Comparison of ENCODE assay signal across 27 cellular contexts in the genomic region with DNA sequence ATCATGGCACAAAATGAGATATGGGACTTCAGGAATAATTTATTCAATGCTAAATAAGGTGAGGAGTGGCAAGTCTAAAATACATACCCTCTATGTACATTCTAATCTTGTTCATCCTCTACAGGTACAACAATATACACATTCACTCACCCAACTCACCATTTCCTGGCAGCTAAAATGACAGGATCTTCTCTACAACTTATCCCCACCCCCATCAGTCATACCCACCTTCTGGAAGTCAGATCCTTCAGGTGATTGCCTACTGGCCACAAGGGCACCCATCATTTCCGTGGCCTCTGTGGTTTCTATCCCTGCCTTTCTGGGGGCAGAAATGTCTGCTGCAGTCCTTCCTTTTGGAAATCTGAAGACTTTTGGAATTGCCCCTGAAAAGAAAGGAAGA. TPM values are rescaled to one million over a fixed set of nuclear protein-coding genes. Genes with fewer than 3 reads are reported as not detected.
A peak's percentile ranks its signal among the peaks of the same experiment; 100 is the strongest.
DNase-seq lines count a peak whose midpoint lies in the region; ATAC-seq, FAIRE-seq and TF ChIP-seq lines count a peak whose summit lies in the region.
"Had no signal": no experiment of that assay in that cellular context is flagged by ENCODE, and none has a peak within 500 bp of the region (broad histone marks: within the 10 kb centered on the region; RNA-seq: fewer than 3 reads in every experiment).

No MANE protein-coding gene starts in this region.

- no CpG with 5 or more reads among the region's 1 CpG for WGBS in trophoblast cell (ENCODE audit: extremely low coverage, insufficient coverage, insufficient read length)

- H3K36me3 ChIP-seq in trophoblast cell (ENCODE audit: control insufficient read depth in 1 of 2, insufficient read depth in 2 of 2, low read length in 2 of 2), result peaks cover 0 to 1% of the 10 kb centered on the region in 2 experiments

- peaks cover 2% of the 10 kb centered on the region for H3K36me3 Mint-ChIP-seq in activated CD4-positive, alpha-beta memory T cell treated with anti-CD3 and anti-CD28 coated beads for 36 hours
- H3K36me3 Mint-ChIP-seq in activated CD4-positive, alpha-beta memory T cell treated with anti-CD3 and anti-CD28 coated beads, Interleukin-2, amount 10 ng/mL, durations not matched to agents 7 days and 5 days (ENCODE audit: low read depth), result no peaks in the 10 kb centered on the region
- H3K36me3 Mint-ChIP-seq in T-cell, result peaks cover 17% of the 10 kb centered on the region

- no peak overlapping the region for H2BK12ac ChIP-seq in trophoblast cell (ENCODE audit: low read length)

- DNase-seq in activated CD4-positive, alpha-beta memory T cell treated with anti-CD3 and anti-CD28 coated beads for 36 hours, result peak; percentile 18
- no peak for DNase-seq in activated CD4-positive, alpha-beta memory T cell treated with anti-CD3 and anti-CD28 coated beads, Interleukin-2, amount 10 ng/mL, durations not matched to agents 7 days and 5 days
- DNase-seq in GM12891 (ENCODE audit: insufficient read length, low spot score) (no peak), T-cell (no peak), trophoblast cell (no peak), SKM-1 treated with dmso at 0.1 percent for 144 hours (lab: John Stamatoyannopoulos, UW; ENCODE audit: unreplicated experiment) (no peak), NCI-H1694 (lab: John Stamatoyannopoulos, UW) (no peak)
- DNase-seq: 8988T, Caco-2, DMS 273 treated with DMSO at 0.1 percent for 48 hours, DMS79 treated with DMSO at 0.1 percent for 48 hours, GOT3, HCEC 1CT, NCI-H1105 treated with DMSO at 0.1 percent for 48 hours, NCI-H1694 treated with DMSO at 0.1 percent for 48 hours, NCI-H2081 treated with DMSO at 0.1 percent for 48 hours, NCI-H446 treated with DMSO at 0.1 percent for 48 hours, NCI-H526 treated with DMSO at 0.1 percent for 48 hours, PC-3, Right ventricle myocardium superior had no signal

- H3K79me2 ChIP-seq in trophoblast cell (ENCODE audit: control insufficient read depth, insufficient read depth, low read length, poor library complexity), result no peaks in the 10 kb centered on the region

- TF ChIP-seq POLR2A in GM12891 (IDR thresholded peaks at IDR 0.05; ENCODE audit: low read depth, low read length), result no peak

- no peaks in the 10 kb centered on the region for H3K9me3 Mint-ChIP-seq in activated CD4-positive, alpha-beta memory T cell treated with anti-CD3 and anti-CD28 coated beads for 36 hours
- H3K9me3 Mint-ChIP-seq in activated CD4-positive, alpha-beta memory T cell treated with anti-CD3 and anti-CD28 coated beads, Interleukin-2, amount 10 ng/mL, durations not matched to agents 7 days and 5 days, result no peaks in the 10 kb centered on the region
- no peaks in the 10 kb centered on the region for H3K9me3 Mint-ChIP-seq in T-cell
- H3K9me3 Mint-ChIP-seq: IgD-negative memory B cell had no signal

- no peaks in the 10 kb centered on the region for H3K27me3 Mint-ChIP-seq in activated CD4-positive, alpha-beta memory T cell treated with anti-CD3 and anti-CD28 coated beads for 36 hours
- H3K27me3 Mint-ChIP-seq in activated CD4-positive, alpha-beta memory T cell treated with anti-CD3 and anti-CD28 coated beads, Interleukin-2, amount 10 ng/mL, durations not matched to agents 7 days and 5 days, result no peaks in the 10 kb centered on the region
- H3K27me3 Mint-ChIP-seq in T-cell, result no peaks in the 10 kb centered on the region
- H3K27me3 Mint-ChIP-seq: IgD-negative memory B cell had no signal

- H2BK5ac ChIP-seq in trophoblast cell (ENCODE audit: low read depth, low read length, poor library complexity), result no peak overlapping the region

- no peak overlapping the region for H2BK120ac ChIP-seq in trophoblast cell (ENCODE audit: insufficient read depth, low read length, poor library complexity)

- intact Hi-C loops in activated CD4-positive, alpha-beta memory T cell treated with anti-CD3 and anti-CD28 coated beads for 36 hours (cut with micrococcal nuclease), result no loop called here

- H4K8ac ChIP-seq in trophoblast cell (ENCODE audit: low read depth, low read length), result peak overlapping the region; percentile 19

- no peaks in the 10 kb centered on the region for H3K27me3 ChIP-seq in trophoblast cell (ENCODE audit: insufficient read depth, low read length)

- no peak overlapping the region for H3K14ac ChIP-seq in trophoblast cell (ENCODE audit: low read length)

- H3K4me1 ChIP-seq in trophoblast cell (ENCODE audit: control insufficient read depth in 1 of 2, insufficient read depth in 2 of 2, low read length in 2 of 2), result peaks cover 4 to 8% of the 10 kb centered on the region in 2 experiments

- H3K23ac ChIP-seq in trophoblast cell (ENCODE audit: low read length), result no peak overlapping the region

- H3K4ac ChIP-seq in trophoblast cell (ENCODE audit: low read depth, low read length), result no peak overlapping the region

- peaks cover 14% of the 10 kb centered on the region for H3K4me1 Mint-ChIP-seq in activated CD4-positive, alpha-beta memory T cell treated with anti-CD3 and anti-CD28 coated beads for 36 hours (ENCODE audit: low read depth)
- peaks cover 11% of the 10 kb centered on the region for H3K4me1 Mint-ChIP-seq in activated CD4-positive, alpha-beta memory T cell treated with anti-CD3 and anti-CD28 coated beads, Interleukin-2, amount 10 ng/mL, durations not matched to agents 7 days and 5 days
- peaks cover 18 to 22% (median 21%) of the 10 kb centered on the region in 3 donors for H3K4me1 Mint-ChIP-seq in T-cell

- no peak overlapping the region for H4K12ac ChIP-seq in trophoblast cell (ENCODE audit: low read depth, low read length)

- no peak overlapping the region for H3K4me3 ChIP-seq in trophoblast cell (ENCODE audit: low read depth, low read length)
- H3K4me3 ChIP-seq: GM12878 had no signal

- H4K91ac ChIP-seq in trophoblast cell (ENCODE audit: low read depth, low read length), result no peak overlapping the region

- no peak overlapping the region for H3K9ac ChIP-seq in trophoblast cell (ENCODE audit: low read length)

- H3K79me1 ChIP-seq in trophoblast cell (ENCODE audit: low read length), result peaks cover 2% of the 10 kb centered on the region

- no peak overlapping the region for H2AK5ac ChIP-seq in trophoblast cell (ENCODE audit: low read length)

- H3K9me3 ChIP-seq in trophoblast cell (ENCODE audit: insufficient read depth, low read depth, low read length), result no peaks in the 10 kb centered on the region
- H3K9me3 ChIP-seq: Caco-2 had no signal

- POLR2A ChIA-PET in activated CD4-positive, alpha-beta memory T cell treated with anti-CD3 and anti-CD28 coated beads for 36 hours (lab: Charles Lee), result interaction anchor here (0.6 kb wide), 1 partner anchor 330 kb away, joined by 3 read pairs; no protein-coding TSS in a partner anchor
- POLR2A ChIA-PET in activated CD4-positive, alpha-beta memory T cell treated with anti-CD3 and anti-CD28 coated beads, Interleukin-2, amount 10 ng/mL, durations not matched to agents 7 days and 5 days (lab: Charles Lee), result no interaction called here
- POLR2A ChIA-PET in T-cell (lab: Charles Lee), result no interaction called here

- no peak overlapping the region for H3K27ac ChIP-seq in trophoblast cell (ENCODE audit: low read depth, low read length)
- H3K27ac ChIP-seq: C4-2B had no signal

- H2AFZ ChIP-seq in trophoblast cell (ENCODE audit: insufficient read depth, low read length, poor library complexity), result no peak overlapping the region

- no peak overlapping the region for H3K4me2 ChIP-seq in trophoblast cell (ENCODE audit: low read length)

- ATAC-seq in T-cell (replicated peaks in 1 of 4) (peak in 1 of 4 experiments; percentile 50), HG03342 (IDR thresholded peaks at IDR 0.05; ENCODE audit: unreplicated experiment) (no peak)
- ATAC-seq: GM12878, PC-3 had no signal

- no peak overlapping the region for H3K4me3 Mint-ChIP-seq in activated CD4-positive, alpha-beta memory T cell treated with anti-CD3 and anti-CD28 coated beads for 36 hours
- H3K4me3 Mint-ChIP-seq in activated CD4-positive, alpha-beta memory T cell treated with anti-CD3 and anti-CD28 coated beads, Interleukin-2, amount 10 ng/mL, durations not matched to agents 7 days and 5 days, result no peak overlapping the region
- peak overlapping the region in 1 of 3 donors; percentile 0 for H3K4me3 Mint-ChIP-seq in T-cell
- H3K4me3 Mint-ChIP-seq: IgD-negative memory B cell had no signal

- no peak overlapping the region for H3K18ac ChIP-seq in trophoblast cell (ENCODE audit: low read length)

- CTCF ChIA-PET in activated CD4-positive, alpha-beta memory T cell treated with anti-CD3 and anti-CD28 coated beads for 36 hours (lab: Charles Lee), result no interaction called here
- CTCF ChIA-PET in activated CD4-positive, alpha-beta memory T cell treated with anti-CD3 and anti-CD28 coated beads, Interleukin-2, amount 10 ng/mL, durations not matched to agents 7 days and 5 days (lab: Charles Lee), result no interaction called here
- CTCF ChIA-PET in T-cell (lab: Charles Lee), result no interaction called here

- peak overlapping the region; percentile 65 for H3K27ac Mint-ChIP-seq in activated CD4-positive, alpha-beta memory T cell treated with anti-CD3 and anti-CD28 coated beads for 36 hours
- no peak overlapping the region for H3K27ac Mint-ChIP-seq in activated CD4-positive, alpha-beta memory T cell treated with anti-CD3 and anti-CD28 coated beads, Interleukin-2, amount 10 ng/mL, durations not matched to agents 7 days and 5 days
- peak overlapping the region; percentile 71 to 84 for H3K27ac Mint-ChIP-seq in T-cell
- H3K27ac Mint-ChIP-seq: IgD-negative memory B cell had no signal

- FAIRE-seq in GM12891 (lab: Jason Lieb, UNC), result peak; percentile 5
- FAIRE-seq: GM12878 had no signal

TF ChIP-seq in GM12891, 5 proteins besides CTCF, POLR2A, EP300 and RAD21 (continues in another document):
- TF ChIP-seq POU2F2 (IDR thresholded peaks at IDR 0.05; ENCODE audit: low read depth, low read length) (0 out of 2 replicates have a peak, but pooled peaks have one; percentile 16), PAX5 (IDR thresholded peaks at IDR 0.05; ENCODE audit: insufficient read depth, low read length, severe bottlenecking) (no peak)

RNA-seq across cellular contexts. Expression of gene CRIP3, which starts 22.8 kb away (rescaled TPM):
- total RNA-seq in activated CD4-positive, alpha-beta memory T cell treated with anti-CD3 and anti-CD28 coated beads for 36 hours, result 1 to 10 TPM; 2.0 to 2.9 TPM
- under 1 TPM in 1 of 2 experiments, not detected in 1; 0.88 TPM for total RNA-seq in activated CD4-positive, alpha-beta memory T cell treated with anti-CD3 and anti-CD28 coated beads, Interleukin-2, amount 10 ng/mL, durations not matched to agents 7 days and 5 days
- 12.2 TPM for polyA plus RNA-seq in GM12891 (2012; ENCODE audit: low read depth, missing spikeins)
- total RNA-seq in T-cell, result 1 to 10 TPM; 1.3 to 4.2 (median 2.8) TPM
- 0.19 and 0.82 TPM in 2 replicates for polyA plus RNA-seq in trophoblast cell (2013)
- total RNA-seq: Caco-2, M059J, RPMI7951, SK-MEL-5 had no signal

RNA-seq across cellular contexts. Expression of gene SLC22A7, which starts 33.4 kb away (rescaled TPM):
- total RNA-seq in activated CD4-positive, alpha-beta memory T cell treated with anti-CD3 and anti-CD28 coated beads for 36 hours, result not detected
- not detected for total RNA-seq in activated CD4-positive, alpha-beta memory T cell treated with anti-CD3 and anti-CD28 coated beads, Interleukin-2, amount 10 ng/mL, durations not matched to agents 7 days and 5 days
- 0.37 TPM for polyA plus RNA-seq in GM12891 (2012; ENCODE audit: low read depth, missing spikeins)
- not detected for total RNA-seq in T-cell
- not detected in 2 replicates for polyA plus RNA-seq in trophoblast cell (2013)
- total RNA-seq: Caco-2, M059J, PC-3, Right ventricle myocardium superior, RPMI7951, SK-MEL-5 had no signal
- polyA plus RNA-seq: IgD-negative memory B cell had no signal

RNA-seq across cellular contexts. Expression of gene ZNF318, which starts 38.0 kb away (rescaled TPM):
- 10 to 100 TPM; 12.1 to 12.7 TPM for total RNA-seq in activated CD4-positive, alpha-beta memory T cell treated with anti-CD3 and anti-CD28 coated beads for 36 hours
- 10 to 100 TPM; 16.2 to 16.9 TPM for total RNA-seq in activated CD4-positive, alpha-beta memory T cell treated with anti-CD3 and anti-CD28 coated beads, Interleukin-2, amount 10 ng/mL, durations not matched to agents 7 days and 5 days
- 81.5 TPM for polyA plus RNA-seq in GM12891 (2012; ENCODE audit: low read depth, missing spikeins)
- 10 to 100 TPM; 24.3 to 33.5 (median 26.2) TPM for total RNA-seq in T-cell
- 13.9 and 15.4 TPM in 2 replicates for polyA plus RNA-seq in trophoblast cell (2013)
